ENCODE assay signal across 19 cellular contexts in the genomic region with DNA sequence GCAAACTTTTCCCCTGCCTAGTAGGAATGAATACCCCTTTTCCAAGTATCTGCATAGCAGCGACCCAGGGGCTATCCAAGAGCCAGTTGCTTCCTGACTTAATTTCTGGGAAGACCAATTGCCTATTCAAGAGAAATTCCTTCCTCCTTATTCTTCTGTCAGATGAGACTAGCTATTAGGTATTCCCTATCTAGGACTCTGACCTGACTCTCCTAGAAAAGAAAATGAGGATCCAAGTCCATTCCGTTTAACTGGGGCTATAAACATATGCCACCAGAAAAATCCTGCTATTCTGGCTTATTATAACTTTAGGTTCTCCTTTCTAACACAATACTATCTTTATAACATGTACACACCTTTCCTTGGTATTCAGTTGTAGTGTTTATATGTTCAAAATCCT. TPM values are rescaled to one million over a fixed set of nuclear protein-coding genes. Genes with fewer than 3 reads are reported as not detected.
DNase-seq lines count a peak whose midpoint lies in the region; ATAC-seq and TF ChIP-seq lines count a peak whose summit lies in the region.
"Had no signal": no experiment of that assay in that cellular context is flagged by ENCODE, and none has a peak within 500 bp of the region (broad histone marks: within the 10 kb centered on the region; RNA-seq: fewer than 3 reads in every experiment).

No MANE protein-coding gene starts in this region.

- H3K4me1 ChIP-seq in colonic mucosa = peaks cover 9% of the 10 kb centered on the region
- no peaks in the 10 kb centered on the region for H3K4me1 ChIP-seq in muscle layer of duodenum (ENCODE audit: control insufficient read depth in 1 of 2, insufficient read depth in 2 of 2, low read length in 2 of 2)
- peaks cover 0 to 40% (median 7%) of the 10 kb centered on the region in 4 donors for H3K4me1 ChIP-seq in transverse colon

- intact Hi-C loops in colonic mucosa (cut with DNase I) (no loop called here), left colon (cut with DNase I, micrococcal nuclease) (no loop called here), transverse colon (cut with DNase I; ENCODE audit: low total_unique reads) (no loop called here)

- H3K27me3 ChIP-seq in colonic mucosa = no peaks in the 10 kb centered on the region
- no peaks in the 10 kb centered on the region for H3K27me3 ChIP-seq in muscle layer of duodenum (ENCODE audit: low read depth, low read length)
- no peaks in the 10 kb centered on the region for H3K27me3 ChIP-seq in transverse colon

- peak overlapping the region in 1 of 2 donors; percentile 68 for H3K9ac ChIP-seq in colonic mucosa (ENCODE audit: low read depth in 2 of 2, low read length in 2 of 2)

- H3K36me3 ChIP-seq in colonic mucosa = no peaks in the 10 kb centered on the region
- no peaks in the 10 kb centered on the region for H3K36me3 ChIP-seq in muscle layer of duodenum (ENCODE audit: control insufficient read depth in 1 of 2, insufficient read depth in 2 of 2, low read length in 2 of 2)
- H3K36me3 ChIP-seq in transverse colon = no peaks in the 10 kb centered on the region

- DNase-seq in colonic mucosa = no peak
- DNase-seq in left colon = no peak
- no peak for DNase-seq in transverse colon
- no peak for DNase-seq in NCI-H2107 (lab: John Stamatoyannopoulos, UW)
- no peak for DNase-seq in SIG-M5 (lab: John Stamatoyannopoulos, UW)
- DNase-seq: ACHN; AML-193; Caco-2; CD4-positive, CD25-positive, alpha-beta regulatory T cell; DMS153; H7; NCI-H1092; NCI-H2081 treated with DMSO at 0.1 percent for 48 hours; NCI-H2227 treated with DMSO at 0.1 percent for 48 hours; NCI-H526 treated with DMSO at 0.1 percent for 48 hours; SHP77 treated with DMSO at 0.1 percent for 48 hours had no signal

- peak overlapping the region; percentile 67 for H3K27ac ChIP-seq in colonic mucosa
- H3K27ac ChIP-seq in muscle layer of duodenum (ENCODE audit: low read length) = peak overlapping the region; percentile 21
- H3K27ac ChIP-seq in transverse colon = peak overlapping the region; percentile 76 to 89 (median 84)

- H3K9me3 ChIP-seq in colonic mucosa = no peaks in the 10 kb centered on the region
- no peaks in the 10 kb centered on the region for H3K9me3 ChIP-seq in muscle layer of duodenum (ENCODE audit: control insufficient read depth in 1 of 2, low read length in 2 of 2)
- no peaks in the 10 kb centered on the region for H3K9me3 ChIP-seq in transverse colon
- H3K9me3 ChIP-seq: Caco-2 had no signal

- TF ChIP-seq POLR2A in transverse colon (IDR thresholded peaks at IDR 0.05) (peak; percentile 45), GM18505 (IDR thresholded peaks at IDR 0.05; ENCODE audit: borderline replicate concordance, extremely low read depth, insufficient read depth, insufficient read length) (no peak)

- TF ChIP-seq EP300 in transverse colon (IDR thresholded peaks at IDR 0.05; ENCODE audit: low read depth) = no peak

- in situ Hi-C loops in transverse colon (cut with MboI; ENCODE audit: low pct_ligation_motif_present in 1 of 4, low pct_unique_long_range_greater_than_20kb in 1 of 4, low sequenced_read_pairs in 3 of 4) = no loop called here

- 27 to 52% methylated on average over 2 of the region's 2 CpGs for WGBS in transverse colon (ENCODE audit: low coverage in 1 of 2), 2 donors

- H3K4me3 ChIP-seq in colonic mucosa = peak overlapping the region; percentile 19
- H3K4me3 ChIP-seq in muscle layer of duodenum (ENCODE audit: low read depth in 1 of 2, low read length in 2 of 2) = no peak overlapping the region
- H3K4me3 ChIP-seq in transverse colon = peak overlapping the region in 2 of 4 donors; percentile 28 to 42

- TF ChIP-seq CTCF in colonic mucosa (IDR thresholded peaks at IDR 0.05) = no peak
- no peak for TF ChIP-seq CTCF in transverse colon (IDR thresholded peaks at IDR 0.05)

- peak; percentile 61 for ATAC-seq in left colon
- no peak for ATAC-seq in GM18505 (IDR thresholded peaks at IDR 0.05; ENCODE audit: unreplicated experiment)

RNA-seq across cellular contexts. Expression of a gene that starts 1.7 kb away (rescaled TPM):
- 100 to 1,000 TPM in 1 of 2 donors, 10 to 100 TPM in 1; 57.9 to 192 TPM for total RNA-seq in colonic mucosa
- total RNA-seq in left colon = 100 to 1,000 TPM; 148 to 183 TPM
- total RNA-seq in transverse colon = 100 to 1,000 TPM in 3 of 4 donors, 10 to 100 TPM in 1; 26.7 to 226 (median 204) TPM
- total RNA-seq: H7, MCF 10A had no signal

Comparison
In these comparisons a context has a peak if more than half of its experiments do, and no peak if none do; other contexts are left out.
1. H3K27ac ChIP-seq: peak in every context shown above with its lines; median percentile 84 in transverse colon; 67 in colonic mucosa; 21 in muscle layer of duodenum.